In the genomic region with DNA sequence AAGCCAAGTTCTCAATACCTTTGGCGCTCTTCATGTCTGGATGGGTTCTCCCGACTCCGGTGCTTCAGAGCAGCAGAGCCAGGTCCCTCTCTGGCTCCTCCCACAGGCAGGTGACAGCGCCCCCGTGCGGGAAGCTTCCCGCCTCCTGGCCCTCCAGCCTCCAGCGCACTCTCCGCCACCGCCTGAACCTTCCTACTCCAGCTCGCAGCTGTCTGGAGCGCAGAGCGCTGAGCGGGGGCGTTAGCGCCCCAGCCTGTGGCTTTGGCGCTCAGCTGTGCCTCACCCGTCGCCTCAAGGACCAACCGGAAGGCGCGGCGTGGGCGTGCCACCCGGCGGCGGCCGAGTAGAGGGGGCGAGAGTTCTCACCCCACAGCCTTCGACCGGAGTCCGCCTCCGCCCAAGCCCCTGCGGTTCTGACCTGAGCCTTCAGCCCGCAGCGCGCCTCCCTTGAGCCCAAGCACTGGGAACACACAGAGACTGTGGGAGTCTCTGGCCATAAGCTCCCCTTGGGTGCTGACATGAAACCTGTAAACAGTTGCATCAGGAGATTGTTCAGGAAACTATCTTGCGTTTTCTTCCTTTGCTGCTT, we compare ENCODE assay signal across 7 cellular contexts. TPM values are rescaled to one million over a fixed set of nuclear protein-coding genes. Genes with fewer than 3 reads are reported as not detected.
DNase-seq lines count a peak whose midpoint lies in the region; ATAC-seq lines count a peak whose summit lies in the region.

A gene with protein sequence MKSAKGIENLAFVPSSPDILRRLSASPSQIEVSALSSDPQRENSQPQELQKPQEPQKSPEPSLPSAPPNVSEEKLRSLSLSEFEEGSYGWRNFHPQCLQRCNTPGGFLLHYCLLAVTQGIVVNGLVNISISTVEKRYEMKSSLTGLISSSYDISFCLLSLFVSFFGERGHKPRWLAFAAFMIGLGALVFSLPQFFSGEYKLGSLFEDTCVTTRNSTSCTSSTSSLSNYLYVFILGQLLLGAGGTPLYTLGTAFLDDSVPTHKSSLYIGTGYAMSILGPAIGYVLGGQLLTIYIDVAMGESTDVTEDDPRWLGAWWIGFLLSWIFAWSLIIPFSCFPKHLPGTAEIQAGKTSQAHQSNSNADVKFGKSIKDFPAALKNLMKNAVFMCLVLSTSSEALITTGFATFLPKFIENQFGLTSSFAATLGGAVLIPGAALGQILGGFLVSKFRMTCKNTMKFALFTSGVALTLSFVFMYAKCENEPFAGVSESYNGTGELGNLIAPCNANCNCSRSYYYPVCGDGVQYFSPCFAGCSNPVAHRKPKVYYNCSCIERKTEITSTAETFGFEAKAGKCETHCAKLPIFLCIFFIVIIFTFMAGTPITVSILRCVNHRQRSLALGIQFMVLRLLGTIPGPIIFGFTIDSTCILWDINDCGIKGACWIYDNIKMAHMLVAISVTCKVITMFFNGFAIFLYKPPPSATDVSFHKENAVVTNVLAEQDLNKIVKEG (minus strand): TSS at position 56 of the 589 bp plus-strand sequence. CDS start 22 bp downstream, at position 34.

- peak within 1 kb of the TSS; percentile 76 to 84 for H3K4me3 ChIP-seq in mesenchymal stem cell (ENCODE audit: insufficient read depth in 1 of 2, low read depth in 1 of 2, low read length in 2 of 2)

- WGBS in mesenchymal stem cell = 12% methylated on average over 33 of the region's 38 CpGs

- peak within 1 kb of the TSS; percentile 88 for H3K4me2 ChIP-seq in mesenchymal stem cell (ENCODE audit: low read length, poor library complexity, severe bottlenecking)

- H4K8ac ChIP-seq in mesenchymal stem cell (ENCODE audit: low read length) = peak within 1 kb of the TSS; percentile 27

- H4K91ac ChIP-seq in mesenchymal stem cell (ENCODE audit: low read length) = no peak within 1 kb of the TSS

- peak within 1 kb of the TSS; percentile 17 for H2BK15ac ChIP-seq in mesenchymal stem cell (ENCODE audit: low read depth, poor library complexity, severe bottlenecking)

- H2BK12ac ChIP-seq in mesenchymal stem cell (ENCODE audit: low read length in 2 of 2) = peak within 1 kb of the TSS in 1 of 2 experiments; percentile 43

- peak within 1 kb of the TSS; percentile 50 for H3K27ac ChIP-seq in mesenchymal stem cell (ENCODE audit: low read length, poor library complexity, severe bottlenecking)

- peak within 1 kb of the TSS; percentile 83 for H2AFZ ChIP-seq in mesenchymal stem cell (ENCODE audit: low read depth, low read length)

- peak; percentile 80 for DNase-seq in NCI-H2196 treated with DMSO at 0.1 percent for 48 hours (lab: John Stamatoyannopoulos, UW; ENCODE audit: unreplicated experiment)
- peak; percentile 87 for DNase-seq in activated CD4-positive, alpha-beta memory T cell treated with anti-CD3 and anti-CD28 coated beads for 36 hours
- DNase-seq in effector CD4-positive, alpha-beta T cell = peak; percentile 57
- DNase-seq in mesenchymal stem cell = peak; percentile 73
- peak; percentile 25 to 69 (median 27) for DNase-seq in stimulated activated CD4-positive, alpha-beta T cell treated with anti-CD3 and anti-CD28 coated beads, TNF-alpha, amount 100 ng/mL, for 24 hours (ENCODE audit: low read depth in 3 of 3)

- H3K36me3 Mint-ChIP-seq in activated CD4-positive, alpha-beta memory T cell treated with anti-CD3 and anti-CD28 coated beads for 36 hours = no peaks in the 10 kb centered on the region

- ATAC-seq in GM18873 (IDR thresholded peaks at IDR 0.05; ENCODE audit: low FRiP score, unreplicated experiment) (peak; percentile 95), HG03066 (IDR thresholded peaks at IDR 0.05; ENCODE audit: low read depth, unreplicated experiment) (peak; percentile 95)

- intact Hi-C loops in activated CD4-positive, alpha-beta memory T cell treated with anti-CD3 and anti-CD28 coated beads for 36 hours (cut with micrococcal nuclease) = no loop called here

- no peak within 1 kb of the TSS for H2BK5ac ChIP-seq in mesenchymal stem cell (ENCODE audit: low read depth, low read length, poor library complexity, severe bottlenecking)

- H3K23ac ChIP-seq in mesenchymal stem cell (ENCODE audit: low read length in 2 of 2) = peak within 1 kb of the TSS in 1 of 2 experiments; percentile 50

- POLR2A ChIA-PET in activated CD4-positive, alpha-beta memory T cell treated with anti-CD3 and anti-CD28 coated beads for 36 hours (lab: Charles Lee) = no interaction called here

- H2AK5ac ChIP-seq in mesenchymal stem cell (ENCODE audit: low read length, severe bottlenecking) = no peak within 1 kb of the TSS

- no peaks in the 10 kb centered on the region for H3K9me3 ChIP-seq in mesenchymal stem cell (ENCODE audit: control insufficient read depth, low read length)

- H3K4me3 Mint-ChIP-seq in activated CD4-positive, alpha-beta memory T cell treated with anti-CD3 and anti-CD28 coated beads for 36 hours = peak within 1 kb of the TSS; percentile 77

- no peak within 1 kb of the TSS for H3K14ac ChIP-seq in mesenchymal stem cell (ENCODE audit: low read length in 2 of 2)

- H3K36me3 ChIP-seq in mesenchymal stem cell (ENCODE audit: control insufficient read depth in 1 of 2, insufficient read depth in 2 of 2, low read depth in 1 of 2, low read length in 2 of 2) = no peaks in the 10 kb centered on the region

- peaks cover 8% of the 10 kb centered on the region for H3K4me1 ChIP-seq in mesenchymal stem cell (ENCODE audit: control insufficient read depth, insufficient read depth, low read depth, low read length)

- H3K27ac Mint-ChIP-seq in activated CD4-positive, alpha-beta memory T cell treated with anti-CD3 and anti-CD28 coated beads for 36 hours = peak within 1 kb of the TSS; percentile 13

- CTCF ChIA-PET in activated CD4-positive, alpha-beta memory T cell treated with anti-CD3 and anti-CD28 coated beads for 36 hours (lab: Charles Lee) = interaction anchor here (0.6 to 1.7 kb wide), 6 partner anchors 9 to 885 kb away, joined by 3 to 5 read pairs (median 3); no protein-coding TSS in a partner anchor

- H3K79me1 ChIP-seq in mesenchymal stem cell (replicated peaks; ENCODE audit: low read length, poor library complexity, severe bottlenecking) = peaks cover 4% of the 10 kb centered on the region

- peaks cover 6% of the 10 kb centered on the region for H3K27me3 Mint-ChIP-seq in activated CD4-positive, alpha-beta memory T cell treated with anti-CD3 and anti-CD28 coated beads for 36 hours

- H3K18ac ChIP-seq in mesenchymal stem cell (ENCODE audit: low read depth in 1 of 2, low read length in 2 of 2) = peak within 1 kb of the TSS; percentile 34 to 46

- no peaks in the 10 kb centered on the region for H3K9me3 Mint-ChIP-seq in activated CD4-positive, alpha-beta memory T cell treated with anti-CD3 and anti-CD28 coated beads for 36 hours

- no peak within 1 kb of the TSS for H2BK120ac ChIP-seq in mesenchymal stem cell (ENCODE audit: low read depth, low read length)

- H3K4me1 Mint-ChIP-seq in activated CD4-positive, alpha-beta memory T cell treated with anti-CD3 and anti-CD28 coated beads for 36 hours (ENCODE audit: low read depth) = peaks cover 18% of the 10 kb centered on the region

- H3K9ac ChIP-seq in mesenchymal stem cell (ENCODE audit: low read length) = peak within 1 kb of the TSS; percentile 70

- peaks cover 0 to 13% of the 10 kb centered on the region in 2 experiments for H3K27me3 ChIP-seq in mesenchymal stem cell (ENCODE audit: control insufficient read depth in 1 of 2, insufficient read depth in 1 of 2, low read length in 2 of 2)

- H3K4ac ChIP-seq in mesenchymal stem cell (ENCODE audit: low read depth in 1 of 2, low read length in 2 of 2) = peak within 1 kb of the TSS in 1 of 2 experiments; percentile 20

RNA-seq across cellular contexts. Expression of the gene that starts here (rescaled TPM):
- under 1 TPM; 0.31 to 0.38 TPM for total RNA-seq in activated CD4-positive, alpha-beta memory T cell treated with anti-CD3 and anti-CD28 coated beads for 36 hours
- 1.7 TPM for polyA plus RNA-seq in mesenchymal stem cell (2013, experiment 1 of 2)
- 1.8 TPM for polyA plus RNA-seq in mesenchymal stem cell (2013, experiment 2 of 2)

Comparison
In these comparisons a context has a peak if more than half of its experiments do, and no peak if none do; other contexts are left out.
1. Peak in every context shown above with its lines: DNase-seq, ATAC-seq, H3K4me3 ChIP-seq and H3K27ac ChIP-seq.
2. Peak in DNase-seq in activated CD4-positive, alpha-beta memory T cell treated with anti-CD3 and anti-CD28 coated beads for 36 hours; RNA of the gene not detected or under 1 TPM.
3. DNase-seq: peak in every context shown above with its lines; median percentile 87 in activated CD4-positive, alpha-beta memory T cell treated with anti-CD3 and anti-CD28 coated beads for 36 hours; 80 in NCI-H2196 treated with DMSO at 0.1 percent for 48 hours; 73 in mesenchymal stem cell; 57 in effector CD4-positive, alpha-beta T cell; 27 in stimulated activated CD4-positive, alpha-beta T cell treated with anti-CD3 and anti-CD28 coated beads, TNF-alpha, amount 100 ng/mL, for 24 hours.